1 cellular context compared by ENCODE assay signal in the genomic region with DNA sequence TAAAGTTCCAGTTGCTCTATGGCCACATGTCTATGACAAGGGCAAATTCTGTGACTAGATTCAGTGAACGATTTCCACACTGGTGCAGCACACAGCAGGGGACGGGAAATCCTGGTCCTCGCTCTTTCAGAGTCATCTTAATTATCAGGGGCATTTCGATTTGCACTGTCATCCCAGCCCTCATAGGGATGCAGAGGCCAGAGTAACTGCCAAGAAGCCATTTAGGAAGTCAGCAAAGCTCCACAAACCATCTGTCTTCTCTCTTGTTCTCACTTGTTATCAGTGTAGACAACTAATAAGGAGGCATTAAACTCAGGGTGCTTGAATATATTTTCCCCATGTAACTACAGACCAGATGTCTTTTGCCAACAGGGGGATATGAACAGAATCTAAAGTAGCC.
TF ChIP-seq lines count a peak whose summit lies in the region.

No MANE protein-coding gene starts in this region.

TF ChIP-seq in K562, 482 proteins besides CTCF, POLR2A, EP300 and RAD21:
- TF ChIP-seq, protein P1, sequence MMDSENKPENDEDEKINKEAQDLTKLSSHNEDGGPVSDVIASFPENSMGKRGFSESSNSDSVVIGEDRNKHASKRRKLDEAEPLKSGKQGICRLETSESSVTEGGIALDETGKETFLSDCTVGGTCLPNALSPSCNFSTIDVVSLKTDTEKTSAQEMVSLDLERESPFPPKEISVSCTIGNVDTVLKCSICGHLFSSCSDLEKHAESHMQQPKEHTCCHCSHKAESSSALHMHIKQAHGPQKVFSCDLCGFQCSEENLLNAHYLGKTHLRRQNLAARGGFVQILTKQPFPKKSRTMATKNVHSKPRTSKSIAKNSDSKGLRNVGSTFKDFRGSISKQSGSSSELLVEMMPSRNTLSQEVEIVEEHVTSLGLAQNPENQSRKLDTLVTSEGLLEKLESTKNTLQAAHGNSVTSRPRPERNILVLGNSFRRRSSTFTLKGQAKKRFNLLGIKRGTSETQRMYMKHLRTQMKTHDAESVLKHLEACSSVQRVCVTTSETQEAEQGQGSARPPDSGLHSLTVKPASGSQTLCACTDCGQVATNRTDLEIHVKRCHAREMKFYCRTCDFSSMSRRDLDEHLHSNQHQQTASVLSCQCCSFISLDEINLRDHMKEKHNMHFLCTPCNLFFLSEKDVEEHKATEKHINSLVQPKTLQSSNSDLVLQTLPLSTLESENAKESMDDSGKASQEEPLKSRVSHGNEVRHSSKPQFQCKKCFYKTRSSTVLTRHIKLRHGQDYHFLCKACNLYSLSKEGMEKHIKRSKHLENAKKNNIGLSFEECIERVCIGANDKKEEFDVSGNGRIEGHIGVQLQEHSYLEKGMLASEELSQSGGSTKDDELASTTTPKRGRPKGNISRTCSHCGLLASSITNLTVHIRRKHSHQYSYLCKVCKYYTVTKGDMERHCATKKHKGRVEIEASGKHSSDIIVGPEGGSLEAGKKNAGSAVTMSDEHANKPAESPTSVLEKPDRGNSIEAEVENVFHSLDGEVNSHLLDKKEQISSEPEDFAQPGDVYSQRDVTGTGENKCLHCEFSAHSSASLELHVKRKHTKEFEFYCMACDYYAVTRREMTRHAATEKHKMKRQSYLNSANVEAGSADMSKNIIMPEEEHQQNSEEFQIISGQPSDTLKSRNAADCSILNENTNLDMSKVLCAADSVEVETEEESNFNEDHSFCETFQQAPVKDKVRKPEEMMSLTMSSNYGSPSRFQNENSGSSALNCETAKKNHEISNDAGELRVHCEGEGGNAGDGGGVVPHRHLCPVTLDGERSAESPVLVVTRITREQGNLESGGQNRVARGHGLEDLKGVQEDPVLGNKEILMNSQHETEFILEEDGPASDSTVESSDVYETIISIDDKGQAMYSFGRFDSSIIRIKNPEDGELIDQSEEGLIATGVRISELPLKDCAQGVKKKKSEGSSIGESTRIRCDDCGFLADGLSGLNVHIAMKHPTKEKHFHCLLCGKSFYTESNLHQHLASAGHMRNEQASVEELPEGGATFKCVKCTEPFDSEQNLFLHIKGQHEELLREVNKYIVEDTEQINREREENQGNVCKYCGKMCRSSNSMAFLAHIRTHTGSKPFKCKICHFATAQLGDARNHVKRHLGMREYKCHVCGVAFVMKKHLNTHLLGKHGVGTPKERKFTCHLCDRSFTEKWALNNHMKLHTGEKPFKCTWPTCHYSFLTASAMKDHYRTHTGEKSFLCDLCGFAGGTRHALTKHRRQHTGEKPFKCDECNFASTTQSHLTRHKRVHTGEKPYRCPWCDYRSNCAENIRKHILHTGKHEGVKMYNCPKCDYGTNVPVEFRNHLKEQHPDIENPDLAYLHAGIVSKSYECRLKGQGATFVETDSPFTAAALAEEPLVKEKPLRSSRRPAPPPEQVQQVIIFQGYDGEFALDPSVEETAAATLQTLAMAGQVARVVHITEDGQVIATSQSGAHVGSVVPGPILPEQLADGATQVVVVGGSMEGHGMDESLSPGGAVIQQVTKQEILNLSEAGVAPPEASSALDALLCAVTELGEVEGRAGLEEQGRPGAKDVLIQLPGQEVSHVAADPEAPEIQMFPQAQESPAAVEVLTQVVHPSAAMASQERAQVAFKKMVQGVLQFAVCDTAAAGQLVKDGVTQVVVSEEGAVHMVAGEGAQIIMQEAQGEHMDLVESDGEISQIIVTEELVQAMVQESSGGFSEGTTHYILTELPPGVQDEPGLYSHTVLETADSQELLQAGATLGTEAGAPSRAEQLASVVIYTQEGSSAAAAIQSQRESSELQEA (IDR thresholded peaks at IDR 0.05; ENCODE audit: low read depth): no peak
- peak; percentile 25; the same call in 1 of the 2 replicates for TF ChIP-seq NFE2 (IDR thresholded peaks at IDR 0.05; ENCODE audit: low read depth)
